Comparison of ENCODE assay signal across 7 cellular contexts in the genomic region with DNA sequence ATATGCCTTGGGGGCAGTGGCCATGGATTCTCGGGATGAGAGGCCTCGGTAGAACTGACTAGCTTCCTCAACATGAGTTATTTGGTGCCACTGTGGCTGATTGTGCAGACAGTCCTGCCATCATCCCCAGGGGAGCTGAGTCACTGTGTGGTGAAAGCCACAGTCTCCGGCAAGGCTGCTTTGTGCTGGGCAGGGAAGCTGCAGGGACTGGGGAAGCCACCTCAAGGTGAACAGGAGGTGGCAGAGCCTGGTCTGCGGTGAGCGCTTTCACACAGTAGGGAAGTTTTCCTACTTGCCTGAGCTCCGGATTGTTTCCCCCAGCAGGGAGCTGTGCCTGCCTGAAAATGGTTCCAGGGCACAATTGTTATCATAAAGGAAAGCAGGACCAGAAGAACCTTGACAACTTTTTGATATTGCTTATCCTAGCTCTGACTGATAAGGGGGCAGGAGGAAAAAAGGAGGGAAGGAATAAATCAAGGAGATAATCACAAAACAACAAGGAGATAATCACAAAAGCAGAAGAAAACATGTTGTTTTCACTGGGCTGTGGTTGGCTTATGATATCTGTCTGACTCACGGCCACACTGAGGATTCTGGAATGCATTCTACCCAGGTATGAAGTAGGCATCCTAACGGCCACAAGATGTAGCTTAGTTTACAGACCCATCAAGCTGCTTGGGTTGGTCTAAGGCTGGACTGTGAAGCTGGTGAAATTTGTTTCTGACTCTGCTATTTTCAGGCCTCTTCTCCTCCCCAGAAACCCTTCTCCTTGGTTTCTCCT. TPM values are rescaled to one million over a fixed set of nuclear protein-coding genes. Genes with fewer than 3 reads are reported as not detected.
A peak's percentile ranks its signal among the peaks of the same experiment; 100 is the strongest.
DNase-seq lines count a peak whose midpoint lies in the region; ATAC-seq and TF ChIP-seq lines count a peak whose summit lies in the region.

No MANE protein-coding gene starts in this region.

- no peaks in the 10 kb centered on the region for H3K9me2 ChIP-seq in PC-9 (ENCODE audit: insufficient read depth)

- intact Hi-C loops in PC-9 (cut with micrococcal nuclease; ENCODE audit: unreplicated experiment): loop anchor here (2.0 kb wide), 1 partner anchor 151 kb away; no protein-coding TSS in a partner anchor

- H3K4me1 ChIP-seq in PC-9 (replicated peaks; ENCODE audit: insufficient read depth): peaks cover 22% of the 10 kb centered on the region

- H3K79me2 ChIP-seq in PC-9 (ENCODE audit: low read depth): no peaks in the 10 kb centered on the region

- no peaks in the 10 kb centered on the region for H3K4me1 Mint-ChIP-seq in activated T-cell treated with anti-CD3 and anti-CD28 coated beads, Interleukin-2, amount 50 U/mL, for 4 hours (ENCODE audit: low read depth)

- ATAC-seq in GM18870 (IDR thresholded peaks at IDR 0.05; ENCODE audit: unreplicated experiment) (peak; percentile 92), HG02885 (IDR thresholded peaks at IDR 0.05; ENCODE audit: poor library complexity, unreplicated experiment) (peak; percentile 89)
- peak; percentile 99 for ATAC-seq in activated T-cell treated with anti-CD3 and anti-CD28 coated beads, Interleukin-2, amount 50 U/mL, for 4 hours

- peak; percentile 67 to 84 for DNase-seq in PC-9
- peak; percentile 67 for DNase-seq in activated T-cell treated with anti-CD3 and anti-CD28 coated beads, Interleukin-2, amount 50 U/mL, for 4 hours
- DNase-seq in iPS-NIHi7 (ENCODE audit: extremely low spot score): peak; percentile 42
- DNase-seq in stimulated activated CD8-positive, alpha-beta memory T cell treated with anti-CD3 and anti-CD28 coated beads, Interleukin-7, amount 100 ng/mL, for 48 hours (ENCODE audit: extremely low read depth in 1 of 2, low read depth in 1 of 2): peak; percentile 57 to 83
- DNase-seq in amniotic stem cell (lab: John Stamatoyannopoulos, UW): no peak

- H3K4me3 Mint-ChIP-seq in activated T-cell treated with anti-CD3 and anti-CD28 coated beads, Interleukin-2, amount 50 U/mL, for 4 hours: no peak overlapping the region

- CTCF ChIA-PET in PC-9 (lab: Charles Lee): interaction anchor here (0.6 to 1.3 kb wide), 3 partner anchors 52 to 548 kb away, joined by 3 to 6 read pairs (median 3); no protein-coding TSS in a partner anchor

- no peaks in the 10 kb centered on the region for H3K36me3 ChIP-seq in PC-9 (ENCODE audit: low read depth)

- peaks cover 30% of the 10 kb centered on the region for H3F3A ChIP-seq in PC-9 (ENCODE audit: insufficient read depth, low read depth)

- no peaks in the 10 kb centered on the region for H3K27me3 Mint-ChIP-seq in activated T-cell treated with anti-CD3 and anti-CD28 coated beads, Interleukin-2, amount 50 U/mL, for 4 hours (ENCODE audit: low read depth)

- no peak overlapping the region for H3K4me3 ChIP-seq in PC-9

- H3K27ac ChIP-seq in PC-9: peak overlapping the region; percentile 83

- peaks cover 9% of the 10 kb centered on the region for H3K9me3 Mint-ChIP-seq in activated T-cell treated with anti-CD3 and anti-CD28 coated beads, Interleukin-2, amount 50 U/mL, for 4 hours

- no peaks in the 10 kb centered on the region for H4K20me1 ChIP-seq in PC-9 (ENCODE audit: insufficient read depth)

- peak overlapping the region; percentile 68 for H2AFZ ChIP-seq in PC-9

- POLR2A ChIA-PET in PC-9 (lab: Charles Lee; ENCODE audit: unreplicated experiment): interaction anchor here (0.5 to 0.7 kb wide), 5 partner anchors 16 to 1781 kb away, joined by 3 to 8 read pairs (median 4); no protein-coding TSS in a partner anchor

- no peaks in the 10 kb centered on the region; the same call in 1 of the 2 replicates for H3K9me3 ChIP-seq in PC-9 (ENCODE audit: insufficient read depth, low read depth)

- no peak for TF ChIP-seq CTCF in PC-9 (conservative IDR thresholded peaks at IDR 0.05)

- H3K27me3 ChIP-seq in PC-9 (ENCODE audit: insufficient read depth, low read depth): no peaks in the 10 kb centered on the region

- no peaks in the 10 kb centered on the region for H3K36me3 Mint-ChIP-seq in activated T-cell treated with anti-CD3 and anti-CD28 coated beads, Interleukin-2, amount 50 U/mL, for 4 hours (ENCODE audit: insufficient read depth)

- peak overlapping the region; percentile 74 for H3K4me2 ChIP-seq in PC-9

- BruUV-seq in PC-9 (replicated peaks; lab: Mats Ljungman, UMichigan): no TSS peak

RNA-seq across cellular contexts. Expression of gene GNG2, which starts 32.2 kb away (rescaled TPM):
- 0.33 TPM in 1 of 2 replicates, not detected in the other for total RNA-seq in PC-9 (2021)
- total RNA-seq in activated T-cell treated with anti-CD3 and anti-CD28 coated beads, Interleukin-2, amount 50 U/mL, for 4 hours: 10 to 100 TPM; 28.4 to 47.3 (median 42.9) TPM

Comparison
In these comparisons a context has a peak if more than half of its experiments do, and no peak if none do; other contexts are left out.
1. RNA of gene GNG2, which starts 32.2 kb away (total RNA-seq): 28.4 to 47.3 TPM in activated T-cell treated with anti-CD3 and anti-CD28 coated beads, Interleukin-2, amount 50 U/mL, for 4 hours; 0.33 TPM in PC-9; every median in the first group is over 10 times any median in the second.
2. Peak in every context shown above with its lines, with median percentiles within 50 percentile points of each other: ATAC-seq.